Comparison of ENCODE assay signal across 2 cellular contexts in the genomic region with DNA sequence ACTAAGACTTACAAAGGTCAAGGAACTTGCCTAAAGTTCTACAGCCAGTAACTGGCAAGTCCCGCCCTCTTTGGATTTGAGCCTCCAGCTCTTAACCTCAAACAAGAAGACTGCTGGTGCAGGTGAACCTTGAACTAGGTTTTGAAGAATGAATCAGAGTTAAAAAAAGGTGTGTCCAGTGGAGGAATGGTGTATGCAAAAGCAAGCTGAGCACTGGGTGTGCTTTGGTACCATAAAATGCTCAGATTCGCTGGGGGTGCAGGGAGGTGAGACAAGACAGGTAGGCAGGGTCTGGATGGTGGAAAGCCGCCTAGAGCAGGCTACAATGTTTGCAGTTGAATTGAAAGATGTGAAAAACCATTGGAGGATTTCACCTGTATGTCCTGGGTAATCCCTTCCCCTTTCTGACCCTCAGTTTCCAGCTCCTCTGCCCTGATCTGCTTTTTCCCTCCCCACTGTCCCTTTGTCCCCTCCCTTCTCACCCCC.
TF ChIP-seq lines count a peak whose summit lies in the region.

No MANE protein-coding gene starts in this region.

TF ChIP-seq in GM23338, 12 proteins besides CTCF, POLR2A, EP300 and RAD21:
- TF ChIP-seq ZNF331 (CRISPR knock-in tag; IDR thresholded peaks at IDR 0.05; ENCODE audit: low read depth), result no peak
- TF ChIP-seq EZH2phosphoT487 (IDR thresholded peaks at IDR 0.05; ENCODE audit: unreplicated experiment), result no peak
- TF ChIP-seq ZNF114 (CRISPR knock-in tag; IDR thresholded peaks at IDR 0.05), result no peak

TF ChIP-seq in HepG2, 621 proteins besides CTCF, POLR2A, EP300 and RAD21:
- TF ChIP-seq MEIS2 (CRISPR knock-in tag; IDR thresholded peaks at IDR 0.05), result no peak
- no peak for TF ChIP-seq GZF1 (CRISPR knock-in tag; IDR thresholded peaks at IDR 0.05)
- TF ChIP-seq ZNF337 (CRISPR knock-in tag; IDR thresholded peaks at IDR 0.05; ENCODE audit: borderline replicate concordance, low read depth), result peak; percentile 61; the same call in 1 of the 2 replicates
- 0 out of 2 replicates have a peak, but pooled peaks have one; percentile 5 for TF ChIP-seq ZNF572 (CRISPR knock-in tag; IDR thresholded peaks at IDR 0.05)
- TF ChIP-seq NONO (IDR thresholded peaks at IDR 0.05), result no peak
- TF ChIP-seq NONO (CRISPR knock-in tag; conservative IDR thresholded peaks at IDR 0.05), result no peak
- 0 out of 2 replicates have a peak, but pooled peaks have one; percentile 63 for TF ChIP-seq ZNF713 (CRISPR knock-in tag; IDR thresholded peaks at IDR 0.05)
- TF ChIP-seq ZNF382 (CRISPR knock-in tag; IDR thresholded peaks at IDR 0.05; ENCODE audit: borderline replicate concordance), result no peak
- no peak for TF ChIP-seq SRSF9 (IDR thresholded peaks at IDR 0.05; ENCODE audit: borderline replicate concordance, insufficient read depth, low read depth, low read length, poor library complexity, severe bottlenecking)
- no peak for TF ChIP-seq ZNF383 (CRISPR knock-in tag; IDR thresholded peaks at IDR 0.05; ENCODE audit: borderline replicate concordance)
- TF ChIP-seq NBN (conservative IDR thresholded peaks at IDR 0.05), result no peak
- 0 out of 2 replicates have a peak, but pooled peaks have one; percentile 28 for TF ChIP-seq ZNF784 (CRISPR knock-in tag; IDR thresholded peaks at IDR 0.05; ENCODE audit: borderline replicate concordance)
- TF ChIP-seq, protein P1, sequence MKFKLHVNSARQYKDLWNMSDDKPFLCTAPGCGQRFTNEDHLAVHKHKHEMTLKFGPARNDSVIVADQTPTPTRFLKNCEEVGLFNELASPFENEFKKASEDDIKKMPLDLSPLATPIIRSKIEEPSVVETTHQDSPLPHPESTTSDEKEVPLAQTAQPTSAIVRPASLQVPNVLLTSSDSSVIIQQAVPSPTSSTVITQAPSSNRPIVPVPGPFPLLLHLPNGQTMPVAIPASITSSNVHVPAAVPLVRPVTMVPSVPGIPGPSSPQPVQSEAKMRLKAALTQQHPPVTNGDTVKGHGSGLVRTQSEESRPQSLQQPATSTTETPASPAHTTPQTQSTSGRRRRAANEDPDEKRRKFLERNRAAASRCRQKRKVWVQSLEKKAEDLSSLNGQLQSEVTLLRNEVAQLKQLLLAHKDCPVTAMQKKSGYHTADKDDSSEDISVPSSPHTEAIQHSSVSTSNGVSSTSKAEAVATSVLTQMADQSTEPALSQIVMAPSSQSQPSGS (CRISPR knock-in tag; IDR thresholded peaks at IDR 0.05), result no peak
- TF ChIP-seq FOSL2 (CRISPR knock-in tag; IDR thresholded peaks at IDR 0.05), result peak; percentile 65
- peak; percentile 82 for TF ChIP-seq HNRNPK (IDR thresholded peaks at IDR 0.05; ENCODE audit: low read depth, low read length, poor library complexity, severe bottlenecking)
- TF ChIP-seq FUBP1 (CRISPR knock-in tag; IDR thresholded peaks at IDR 0.05; ENCODE audit: borderline replicate concordance), result 0 out of 2 replicates have a peak, but pooled peaks have one; percentile 32
- no peak for TF ChIP-seq ZKSCAN1 (IDR thresholded peaks at IDR 0.05; ENCODE audit: low read length)
- TF ChIP-seq NR1H2 (CRISPR knock-in tag; IDR thresholded peaks at IDR 0.05; ENCODE audit: borderline replicate concordance, low read depth), result no peak
- TF ChIP-seq PREB (CRISPR knock-in tag; IDR thresholded peaks at IDR 0.05), result no peak
- TF ChIP-seq ZNF207 (IDR thresholded peaks at IDR 0.05; ENCODE audit: borderline replicate concordance), result no peak
- TF ChIP-seq ZNF407 (CRISPR knock-in tag; IDR thresholded peaks at IDR 0.05; ENCODE audit: not compliant biosample characterization), result no peak
- no peak for TF ChIP-seq ZHX1 (CRISPR knock-in tag; IDR thresholded peaks at IDR 0.05; ENCODE audit: low read depth)
- peak; percentile 50; the same call in 1 of the 2 replicates for TF ChIP-seq SP5 (CRISPR knock-in tag; IDR thresholded peaks at IDR 0.05; ENCODE audit: borderline replicate concordance, low read depth)
- TF ChIP-seq GPBP1L1 (CRISPR knock-in tag; IDR thresholded peaks at IDR 0.05), result no peak
- TF ChIP-seq IRF2 (CRISPR knock-in tag; IDR thresholded peaks at IDR 0.05), result no peak
- TF ChIP-seq ZFAT (CRISPR knock-in tag; conservative IDR thresholded peaks at IDR 0.05), result no peak
- peak; percentile 23; the same call in 1 of the 2 replicates for TF ChIP-seq ZKSCAN5 (CRISPR knock-in tag; IDR thresholded peaks at IDR 0.05)
- TF ChIP-seq YEATS2 (CRISPR knock-in tag; IDR thresholded peaks at IDR 0.05; ENCODE audit: borderline replicate concordance), result 0 out of 2 replicates have a peak, but pooled peaks have one; percentile 0
- TF ChIP-seq ZNF746 (CRISPR knock-in tag; IDR thresholded peaks at IDR 0.05), result no peak
- TF ChIP-seq SOX13 (IDR thresholded peaks at IDR 0.05), result no peak
- TF ChIP-seq SOX13 (CRISPR knock-in tag; conservative IDR thresholded peaks at IDR 0.05 in 1 of 2, IDR thresholded peaks at IDR 0.05 in 1 of 2), result 0 out of 4 replicates have a peak, but pooled peaks of 1 of the 2 experiments have one; percentile 12
- TF ChIP-seq GLI4 (CRISPR knock-in tag; IDR thresholded peaks at IDR 0.05; ENCODE audit: borderline replicate concordance), result no peak
- TF ChIP-seq ZNF777 (CRISPR knock-in tag; IDR thresholded peaks at IDR 0.05), result no peak
- TF ChIP-seq, protein P2, sequence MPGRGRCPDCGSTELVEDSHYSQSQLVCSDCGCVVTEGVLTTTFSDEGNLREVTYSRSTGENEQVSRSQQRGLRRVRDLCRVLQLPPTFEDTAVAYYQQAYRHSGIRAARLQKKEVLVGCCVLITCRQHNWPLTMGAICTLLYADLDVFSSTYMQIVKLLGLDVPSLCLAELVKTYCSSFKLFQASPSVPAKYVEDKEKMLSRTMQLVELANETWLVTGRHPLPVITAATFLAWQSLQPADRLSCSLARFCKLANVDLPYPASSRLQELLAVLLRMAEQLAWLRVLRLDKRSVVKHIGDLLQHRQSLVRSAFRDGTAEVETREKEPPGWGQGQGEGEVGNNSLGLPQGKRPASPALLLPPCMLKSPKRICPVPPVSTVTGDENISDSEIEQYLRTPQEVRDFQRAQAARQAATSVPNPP (CRISPR knock-in tag; IDR thresholded peaks at IDR 0.05), result no peak
- no peak for TF ChIP-seq ATRX (CRISPR knock-in tag; IDR thresholded peaks at IDR 0.05; ENCODE audit: borderline replicate concordance)
